Comparison of ENCODE assay signal across 23 cellular contexts in the genomic region with DNA sequence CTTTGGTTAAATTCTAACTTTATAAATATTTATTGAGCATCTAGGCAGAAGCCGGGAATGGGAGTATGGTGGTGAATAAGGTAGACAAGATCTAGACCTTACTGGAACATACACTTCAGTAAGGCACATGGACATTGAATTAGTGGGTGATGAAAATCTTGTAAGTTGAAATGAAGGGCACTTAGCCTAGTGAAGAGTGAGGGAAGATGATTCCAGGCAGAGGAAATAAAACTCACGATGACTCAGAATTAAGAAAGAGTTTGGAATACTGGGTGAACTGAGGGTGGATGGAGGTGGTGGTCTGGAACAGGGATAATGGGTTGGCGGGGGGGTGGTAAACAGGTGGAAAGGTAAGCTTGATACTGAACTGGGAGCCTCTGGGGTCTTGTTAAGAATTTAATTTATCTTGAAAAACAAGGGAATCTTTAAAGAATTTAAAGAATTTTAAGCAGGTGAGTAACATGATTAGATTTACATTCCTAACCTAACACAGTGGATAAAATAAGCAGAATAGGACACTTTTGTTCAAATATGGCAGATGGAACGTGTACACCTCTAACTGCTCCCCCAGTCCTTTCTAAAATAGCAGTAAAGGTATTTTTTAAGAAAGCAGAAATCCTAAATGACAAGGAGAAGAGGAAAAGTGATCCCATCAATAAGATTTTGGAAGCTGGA.
DNase-seq lines count a peak whose midpoint lies in the region; ATAC-seq and TF ChIP-seq lines count a peak whose summit lies in the region.
"Had no signal": no experiment of that assay in that cellular context is flagged by ENCODE, and none has a peak within 500 bp of the region (broad histone marks: within the 10 kb centered on the region; RNA-seq: fewer than 3 reads in every experiment).

No MANE protein-coding gene starts in this region.

- WGBS in GM23248 (ENCODE audit: low coverage in 1 of 2, low lambda C conversion rate in 2 of 2, missing lambda C conversion rate in 2 of 2), 2 experiments = 57 to 63% methylated on average over 4 of the region's 4 CpGs

- in situ Hi-C loops in GM23248 (cut with MboI) = no loop called here

- DNase-seq in A172 (ENCODE audit: low spot score) (peak; percentile 23), GM23248 (peak; percentile 55), T-helper 17 cell (no peak), fibroblast of mammary gland (ENCODE audit: low read depth) (peak; percentile 63), upper lobe of right lung (no peak), NCI-H524 (lab: John Stamatoyannopoulos, UW) (no peak), erythroblast (lab: John Stamatoyannopoulos, UW) (no peak)
- DNase-seq: cortex of kidney; GDM1; naive thymus-derived CD8-positive, alpha-beta T cell; NCI-H1105; NCI-H510A; ovary had no signal

- peaks cover 2% of the 10 kb centered on the region for H3K36me3 Mint-ChIP-seq in T-helper 17 cell (ENCODE audit: low read depth)
- H3K36me3 Mint-ChIP-seq: brain; memory B cell; naive thymus-derived CD8-positive, alpha-beta T cell had no signal

- H3K4me1 ChIP-seq in GM23248 (ENCODE audit: insufficient read depth) = peaks cover 16% of the 10 kb centered on the region
- H3K4me1 ChIP-seq in upper lobe of right lung = no peaks in the 10 kb centered on the region
- H3K4me1 ChIP-seq: suprapubic skin, vagina had no signal

- no peaks in the 10 kb centered on the region for H3K4me1 Mint-ChIP-seq in T-helper 17 cell
- H3K4me1 Mint-ChIP-seq: memory B cell; naive thymus-derived CD8-positive, alpha-beta T cell had no signal

- no peaks in the 10 kb centered on the region for H3K79me2 ChIP-seq in GM23248 (ENCODE audit: insufficient read depth)

- no peaks in the 10 kb centered on the region for H3K9me2 ChIP-seq in GM23248 (ENCODE audit: insufficient read depth)

- H3K27me3 ChIP-seq in GM23248 (replicated peaks; ENCODE audit: insufficient read depth) (no peaks in the 10 kb centered on the region), upper lobe of right lung (no peaks in the 10 kb centered on the region)
- H3K27me3 ChIP-seq: BLaER1 treated with 17β-estradiol and CSF1 and Interleukin-3, amounts not matched to agents 10 nM and 100 nM; ovary; suprapubic skin; vagina had no signal

- no peak overlapping the region for H3K4me3 Mint-ChIP-seq in T-helper 17 cell
- H3K4me3 Mint-ChIP-seq: activated naive CD8-positive, alpha-beta T cell; activated T-helper 1 cell treated with anti-CD3 and anti-CD28 coated beads, Interleukin-12 subunit alpha, Interleukin-12 subunit beta, Interleukin-2, Interleukin-4 antibody, amounts not matched to agents 30 ng/mL and 10 ng/mL and 1 ng/mL, durations not matched to agents 14 hours and 24 hours and 36 hours; brain; memory B cell; naive thymus-derived CD8-positive, alpha-beta T cell had no signal

- peak overlapping the region; percentile 64 for H3K27ac Mint-ChIP-seq in T-helper 17 cell
- H3K27ac Mint-ChIP-seq: activated naive CD8-positive, alpha-beta T cell; activated T-helper 1 cell treated with anti-CD3 and anti-CD28 coated beads, Interleukin-12 subunit alpha, Interleukin-12 subunit beta, Interleukin-2, Interleukin-4 antibody, amounts not matched to agents 30 ng/mL and 10 ng/mL and 1 ng/mL, durations not matched to agents 14 hours and 24 hours and 36 hours; memory B cell; naive thymus-derived CD8-positive, alpha-beta T cell had no signal

- no peaks in the 10 kb centered on the region for H4K20me1 ChIP-seq in GM23248 (ENCODE audit: insufficient read depth)
- H4K20me1 ChIP-seq: BLaER1 treated with 17β-estradiol and CSF1 and Interleukin-3, amounts not matched to agents 10 nM and 100 nM had no signal

- no peaks in the 10 kb centered on the region for H3K9me3 ChIP-seq in GM23248 (ENCODE audit: low read depth)
- no peaks in the 10 kb centered on the region for H3K9me3 ChIP-seq in T-helper 17 cell (ENCODE audit: control insufficient read depth, low read length, poor library complexity, severe bottlenecking)
- H3K9me3 ChIP-seq in upper lobe of right lung = no peaks in the 10 kb centered on the region
- H3K9me3 ChIP-seq: A549, ovary, suprapubic skin, vagina had no signal

- H3K27ac ChIP-seq in GM23248 (no peak overlapping the region), upper lobe of right lung (no peak overlapping the region)
- H3K27ac ChIP-seq: BLaER1 treated with 17β-estradiol and CSF1 and Interleukin-3, amounts not matched to agents 10 nM and 100 nM; ovary; suprapubic skin; vagina had no signal

- no peak overlapping the region for H2AFZ ChIP-seq in GM23248

- H3K9ac ChIP-seq in GM23248 = no peak overlapping the region
- H3K9ac ChIP-seq: BLaER1 treated with 17β-estradiol and CSF1 and Interleukin-3, amounts not matched to agents 10 nM and 100 nM had no signal

- TF ChIP-seq CTCF in fibroblast of mammary gland (conservative IDR thresholded peaks at IDR 0.05; ENCODE audit: control insufficient read depth, insufficient read depth, low read depth, low read length) (no peak), upper lobe of right lung (IDR thresholded peaks at IDR 0.05) (no peak)

- peaks cover 5% of the 10 kb centered on the region for H3K27me3 Mint-ChIP-seq in T-helper 17 cell

- H3K36me3 ChIP-seq in GM23248 (ENCODE audit: low read depth) (no peaks in the 10 kb centered on the region), upper lobe of right lung (no peaks in the 10 kb centered on the region)
- H3K36me3 ChIP-seq: BLaER1 treated with 17β-estradiol and CSF1 and Interleukin-3, amounts not matched to agents 10 nM and 100 nM; ovary; suprapubic skin; vagina had no signal

- H3F3A ChIP-seq in GM23248 (ENCODE audit: insufficient read depth) = peaks cover 11% of the 10 kb centered on the region; the same call in 1 of the 2 replicates

- ATAC-seq in T-helper 17 cell (no peak), upper lobe of right lung (no peak), HG02840 (IDR thresholded peaks at IDR 0.05; ENCODE audit: low FRiP score, unreplicated experiment) (no peak)
- ATAC-seq: A549; naive thymus-derived CD8-positive, alpha-beta T cell; sciatic nerve had no signal

- TF ChIP-seq POLR2A in erythroblast (IDR thresholded peaks at IDR 0.05; ENCODE audit: low read length) = no peak

- H3K4me2 ChIP-seq in GM23248 (ENCODE audit: unreplicated experiment) = peak overlapping the region; percentile 18
- H3K4me2 ChIP-seq: A549; BLaER1 treated with 17β-estradiol and CSF1 and Interleukin-3, amounts not matched to agents 10 nM and 100 nM had no signal

- no peak overlapping the region for H3K4me3 ChIP-seq in GM23248
- no peak overlapping the region for H3K4me3 ChIP-seq in fibroblast of mammary gland (ENCODE audit: control insufficient read depth, low read depth, low read length)
- no peak overlapping the region for H3K4me3 ChIP-seq in upper lobe of right lung
- H3K4me3 ChIP-seq: A549; BLaER1 treated with 17β-estradiol and CSF1 and Interleukin-3, amounts not matched to agents 10 nM and 100 nM; ovary; suprapubic skin; vagina had no signal

- intact Hi-C loops in upper lobe of right lung (cut with DNase I) = no loop called here

Comparison
In these comparisons a context has a peak if more than half of its experiments do, and no peak if none do; other contexts are left out.
1. DNase-seq: peak in A172 (single experiment), GM23248 (single experiment) and fibroblast of mammary gland (single experiment); none in T-helper 17 cell (0 of 3), upper lobe of right lung (single experiment), NCI-H524 (0 of 2) and erythroblast (0 of 2).